ENCODE assay signal across 8 cellular contexts in the genomic region with DNA sequence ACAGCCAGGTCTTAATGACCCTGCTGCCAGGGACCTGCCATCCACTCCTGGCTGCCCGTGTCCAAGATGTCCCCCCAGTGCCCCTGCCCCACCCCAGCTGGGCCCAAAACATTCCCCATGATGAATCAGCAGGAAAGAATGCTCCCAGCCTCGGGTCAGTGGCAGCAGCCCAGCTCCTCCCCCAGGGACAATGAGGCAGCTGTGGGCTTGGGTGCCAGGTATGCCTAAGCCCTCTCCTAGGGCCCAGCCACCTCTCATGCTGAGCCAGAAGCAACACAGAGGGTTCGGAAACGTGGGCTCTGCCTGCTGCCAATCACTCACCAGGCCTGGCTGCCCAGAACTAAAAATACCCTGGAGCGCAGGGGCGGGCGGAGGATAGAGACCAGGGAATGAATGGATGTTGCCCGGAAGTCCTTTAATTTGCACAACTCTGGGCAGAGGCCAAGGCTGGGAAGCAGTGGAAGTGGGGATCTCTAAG. TPM values are rescaled to one million over a fixed set of nuclear protein-coding genes. Genes with fewer than 3 reads are reported as not detected.
A peak's percentile ranks its signal among the peaks of the same experiment; 100 is the strongest.
DNase-seq lines count a peak whose midpoint lies in the region; ATAC-seq lines count a peak whose summit lies in the region.

No MANE protein-coding gene starts in this region.

- H3K4me1 ChIP-seq in mesenchymal stem cell (ENCODE audit: control insufficient read depth, insufficient read depth, low read depth, low read length) = peaks cover 62% of the 10 kb centered on the region

- H3K4me3 Mint-ChIP-seq in activated T-cell treated with anti-CD3 and anti-CD28 coated beads, Interleukin-2, amount 50 U/mL, for 72 hours = no peak overlapping the region

- peak overlapping the region in 1 of 2 experiments; percentile 78 for H3K4me3 ChIP-seq in mesenchymal stem cell (ENCODE audit: insufficient read depth in 1 of 2, low read depth in 1 of 2, low read length in 2 of 2)

- peak overlapping the region; percentile 13 for H4K8ac ChIP-seq in mesenchymal stem cell (ENCODE audit: low read length)

- DNase-seq in ACHN (peak; percentile 97), LHCN-M2 (ENCODE audit: low read depth) (peak; percentile 88), dermis microvascular lymphatic vessel endothelial cell (ENCODE audit: low read depth in 2 of 2) (peak; percentile 52 to 70), mesenchymal stem cell (peak; percentile 65)
- DNase-seq in activated T-cell treated with anti-CD3 and anti-CD28 coated beads, Interleukin-2, amount 50 U/mL, for 72 hours = no peak
- no peak for DNase-seq in stimulated activated CD8-positive, alpha-beta memory T cell treated with anti-CD3 and anti-CD28 coated beads, Interleukin-4, amount 100 ng/mL, for 48 hours

- peaks cover 4% of the 10 kb centered on the region for H3K79me1 ChIP-seq in mesenchymal stem cell (replicated peaks; ENCODE audit: low read length, poor library complexity, severe bottlenecking)

- peaks cover 0 to 22% of the 10 kb centered on the region in 2 experiments for H3K27me3 ChIP-seq in mesenchymal stem cell (ENCODE audit: control insufficient read depth in 1 of 2, insufficient read depth in 1 of 2, low read length in 2 of 2)

- H3K27ac ChIP-seq in mesenchymal stem cell (ENCODE audit: low read length, poor library complexity, severe bottlenecking) = peak overlapping the region; percentile 87

- H3K4ac ChIP-seq in mesenchymal stem cell (ENCODE audit: low read depth in 1 of 2, low read length in 2 of 2) = no peak overlapping the region

- H3K4me1 Mint-ChIP-seq in activated T-cell treated with anti-CD3 and anti-CD28 coated beads, Interleukin-2, amount 50 U/mL, for 72 hours (ENCODE audit: low read depth) = no peaks in the 10 kb centered on the region

- no peak for ATAC-seq in GM19023 (IDR thresholded peaks at IDR 0.05; ENCODE audit: unreplicated experiment)
- ATAC-seq in HG03280 (IDR thresholded peaks at IDR 0.05; ENCODE audit: unreplicated experiment) = no peak
- no peak for ATAC-seq in activated T-cell treated with anti-CD3 and anti-CD28 coated beads, Interleukin-2, amount 50 U/mL, for 72 hours (replicated peaks in 1 of 2)

- no peak overlapping the region for H3K27ac Mint-ChIP-seq in activated T-cell treated with anti-CD3 and anti-CD28 coated beads, Interleukin-2, amount 50 U/mL, for 72 hours

- no peaks in the 10 kb centered on the region for H3K9me3 Mint-ChIP-seq in activated T-cell treated with anti-CD3 and anti-CD28 coated beads, Interleukin-2, amount 50 U/mL, for 72 hours

- H3K23ac ChIP-seq in mesenchymal stem cell (ENCODE audit: low read length in 2 of 2) = no peak overlapping the region

- peak overlapping the region; percentile 21 for H2BK5ac ChIP-seq in mesenchymal stem cell (ENCODE audit: low read depth, low read length, poor library complexity, severe bottlenecking)

- H3K9ac ChIP-seq in mesenchymal stem cell (ENCODE audit: low read length) = peak overlapping the region; percentile 85

- H3K14ac ChIP-seq in mesenchymal stem cell (ENCODE audit: low read length in 2 of 2) = no peak overlapping the region

- in situ Hi-C loops in ACHN (cut with HindIII; ENCODE audit: low pct_ligation_motif_present, low pct_unique_long_range_greater_than_20kb, low sequenced_read_pairs) = no loop called here

- no peak overlapping the region for H2BK12ac ChIP-seq in mesenchymal stem cell (ENCODE audit: low read length in 2 of 2)

- peak overlapping the region; percentile 24 for H3K4me2 ChIP-seq in mesenchymal stem cell (ENCODE audit: low read length, poor library complexity, severe bottlenecking)

- H2AK5ac ChIP-seq in mesenchymal stem cell (ENCODE audit: low read length, severe bottlenecking) = peak overlapping the region; percentile 97

- WGBS in mesenchymal stem cell = 30% methylated on average over 8 of the region's 8 CpGs

- no peak overlapping the region for H4K91ac ChIP-seq in mesenchymal stem cell (ENCODE audit: low read length)

- H2BK120ac ChIP-seq in mesenchymal stem cell (ENCODE audit: low read depth, low read length) = no peak overlapping the region

- no peak overlapping the region for H2AFZ ChIP-seq in mesenchymal stem cell (ENCODE audit: low read depth, low read length)

- H3K27me3 Mint-ChIP-seq in activated T-cell treated with anti-CD3 and anti-CD28 coated beads, Interleukin-2, amount 50 U/mL, for 72 hours (ENCODE audit: low read depth) = peaks cover 74% of the 10 kb centered on the region

- H2BK15ac ChIP-seq in mesenchymal stem cell (ENCODE audit: low read depth, poor library complexity, severe bottlenecking) = no peak overlapping the region

- no peaks in the 10 kb centered on the region for H3K36me3 Mint-ChIP-seq in activated T-cell treated with anti-CD3 and anti-CD28 coated beads, Interleukin-2, amount 50 U/mL, for 72 hours (ENCODE audit: insufficient read depth in 2 of 2)

- peak overlapping the region in 1 of 2 experiments; percentile 28 for H3K18ac ChIP-seq in mesenchymal stem cell (ENCODE audit: low read depth in 1 of 2, low read length in 2 of 2)

- no peaks in the 10 kb centered on the region for H3K9me3 ChIP-seq in mesenchymal stem cell (ENCODE audit: control insufficient read depth, low read length)

- H3K36me3 ChIP-seq in mesenchymal stem cell (ENCODE audit: control insufficient read depth in 1 of 2, insufficient read depth in 2 of 2, low read depth in 1 of 2, low read length in 2 of 2) = peaks cover 3 to 5% of the 10 kb centered on the region in 2 experiments

RNA-seq across cellular contexts. Expression of gene LOXL4, which starts 1.5 kb away (rescaled TPM):
- total RNA-seq in LHCN-M2 (2014; rRNA removed) = 0.19 and 0.46 TPM in 2 replicates
- polyA plus RNA-seq in LHCN-M2 (2012) = 0.58 TPM
- total RNA-seq in dermis microvascular lymphatic vessel endothelial cell = 0.25 and 0.51 TPM in 2 replicates
- polyA plus RNA-seq in mesenchymal stem cell (2013, experiment 1 of 2) = 4.6 TPM
- polyA plus RNA-seq in mesenchymal stem cell (2013, experiment 2 of 2) = 4.5 TPM
- not detected for total RNA-seq in activated T-cell treated with anti-CD3 and anti-CD28 coated beads, Interleukin-2, amount 50 U/mL, for 72 hours

Comparison
In these comparisons a context has a peak if more than half of its experiments do, and no peak if none do; other contexts are left out.
1. DNase-seq: peak in ACHN (single experiment), LHCN-M2 (single experiment), dermis microvascular lymphatic vessel endothelial cell (2 of 2) and mesenchymal stem cell (single experiment); none in activated T-cell treated with anti-CD3 and anti-CD28 coated beads, Interleukin-2, amount 50 U/mL, for 72 hours (0 of 2) and stimulated activated CD8-positive, alpha-beta memory T cell treated with anti-CD3 and anti-CD28 coated beads, Interleukin-4, amount 100 ng/mL, for 48 hours (single experiment).